ENCODE assay signal across 1 cellular context in the genomic region with DNA sequence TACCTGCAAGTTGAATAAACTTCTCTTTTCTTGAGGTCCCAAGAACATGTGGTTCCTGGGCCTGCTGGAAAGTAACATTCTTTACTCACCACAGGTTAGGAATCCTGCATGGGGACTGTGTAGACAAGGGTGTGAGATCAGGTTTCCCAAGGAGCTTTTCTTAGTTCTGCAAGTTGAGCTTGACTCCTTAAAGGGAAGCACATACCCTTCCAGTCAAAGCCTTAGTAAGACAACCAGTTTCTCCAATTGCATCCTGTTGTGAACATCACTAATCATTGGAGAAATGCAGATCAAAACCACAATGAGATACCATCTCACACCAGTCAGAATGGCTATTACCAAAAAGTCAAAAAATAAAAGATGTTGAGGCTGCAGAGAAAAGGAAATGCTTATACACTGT.
TF ChIP-seq lines count a peak whose summit lies in the region.

No MANE protein-coding gene starts in this region.

TF ChIP-seq in WTC11, 78 proteins besides CTCF, POLR2A, EP300 and RAD21 (continued from another document):
- no peak for TF ChIP-seq STAT6 (CRISPR knock-in tag; conservative IDR thresholded peaks at IDR 0.05; ENCODE audit: low read depth)
- no peak for TF ChIP-seq ZSCAN18 (CRISPR knock-in tag; IDR thresholded peaks at IDR 0.05)
- TF ChIP-seq, protein P1, sequence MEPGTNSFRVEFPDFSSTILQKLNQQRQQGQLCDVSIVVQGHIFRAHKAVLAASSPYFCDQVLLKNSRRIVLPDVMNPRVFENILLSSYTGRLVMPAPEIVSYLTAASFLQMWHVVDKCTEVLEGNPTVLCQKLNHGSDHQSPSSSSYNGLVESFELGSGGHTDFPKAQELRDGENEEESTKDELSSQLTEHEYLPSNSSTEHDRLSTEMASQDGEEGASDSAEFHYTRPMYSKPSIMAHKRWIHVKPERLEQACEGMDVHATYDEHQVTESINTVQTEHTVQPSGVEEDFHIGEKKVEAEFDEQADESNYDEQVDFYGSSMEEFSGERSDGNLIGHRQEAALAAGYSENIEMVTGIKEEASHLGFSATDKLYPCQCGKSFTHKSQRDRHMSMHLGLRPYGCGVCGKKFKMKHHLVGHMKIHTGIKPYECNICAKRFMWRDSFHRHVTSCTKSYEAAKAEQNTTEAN (CRISPR knock-in tag; IDR thresholded peaks at IDR 0.05), result no peak
- no peak for TF ChIP-seq NR3C1 (CRISPR knock-in tag; conservative IDR thresholded peaks at IDR 0.05; ENCODE audit: low read depth)
- TF ChIP-seq TEAD4 (CRISPR knock-in tag; IDR thresholded peaks at IDR 0.05), result no peak
- TF ChIP-seq GTF2I (CRISPR knock-in tag; conservative IDR thresholded peaks at IDR 0.05), result no peak
- TF ChIP-seq ZBTB21 (CRISPR knock-in tag; IDR thresholded peaks at IDR 0.05; ENCODE audit: borderline replicate concordance), result no peak
- TF ChIP-seq TP53 (CRISPR knock-in tag; IDR thresholded peaks at IDR 0.05), result no peak
- TF ChIP-seq FOXK1 (CRISPR knock-in tag; IDR thresholded peaks at IDR 0.05), result no peak
- TF ChIP-seq PREB (CRISPR knock-in tag; IDR thresholded peaks at IDR 0.05; ENCODE audit: borderline replicate concordance), result no peak
- TF ChIP-seq ESRRA (CRISPR knock-in tag; IDR thresholded peaks at IDR 0.05; ENCODE audit: borderline replicate concordance), result no peak
- TF ChIP-seq GABPB1 (CRISPR knock-in tag; IDR thresholded peaks at IDR 0.05), result no peak
- no peak for TF ChIP-seq CREM (CRISPR knock-in tag; IDR thresholded peaks at IDR 0.05)
- TF ChIP-seq RELA (CRISPR knock-in tag; IDR thresholded peaks at IDR 0.05; ENCODE audit: borderline replicate concordance), result no peak
